In the genomic region with DNA sequence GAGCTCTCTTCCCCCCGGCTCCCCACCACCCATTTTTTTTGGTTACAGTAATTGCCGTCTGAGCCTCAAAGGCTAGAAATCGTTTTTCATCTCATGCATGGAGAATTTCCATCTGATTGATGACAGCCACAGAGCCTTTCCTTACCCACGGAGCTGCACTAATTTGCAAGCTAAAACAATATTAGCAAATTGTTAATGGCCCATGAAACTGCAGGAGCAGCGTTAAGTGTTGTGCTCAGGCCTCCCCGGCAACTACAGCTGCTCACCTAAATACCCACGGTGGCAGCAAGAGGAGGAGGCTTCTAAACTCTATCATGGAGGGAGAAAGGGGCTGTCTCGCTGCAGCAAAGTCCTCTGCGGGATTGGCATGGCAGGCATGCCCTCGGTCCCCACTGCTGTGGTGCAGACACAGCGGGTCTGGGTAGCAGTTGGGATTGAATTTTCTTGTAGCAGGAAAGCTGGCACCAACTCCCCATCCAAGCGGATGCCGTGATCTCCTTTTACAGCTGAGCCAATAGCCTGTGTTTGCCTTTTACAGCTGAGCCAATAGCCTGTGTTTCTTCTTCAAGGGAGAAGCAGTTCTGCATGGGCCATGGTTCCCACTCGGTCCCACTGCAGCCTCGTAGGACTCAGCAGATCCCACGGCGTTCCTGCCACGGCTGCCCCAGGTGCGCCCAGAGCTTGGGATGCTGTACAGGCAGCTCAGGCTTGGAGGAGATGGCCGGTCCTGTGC, we compare ENCODE assay signal across 14 cellular contexts.
"Had no signal": no experiment of that assay in that cellular context is flagged by ENCODE, and none has a peak within 500 bp of the region (broad histone marks: within the 10 kb centered on the region; RNA-seq: fewer than 3 reads in every experiment).

No MANE protein-coding gene starts in this region.

- DNase-seq: activated CD4-positive, alpha-beta memory T cell treated with anti-CD3 and anti-CD28 coated beads for 36 hours; activated gamma-delta T cell treated with Interleukin-2 at 50 U/mL for 16 hours; activated naive CD8-positive, alpha-beta T cell treated with anti-CD3 and anti-CD28 coated beads, Interleukin-2, amount 10 ng/mL, durations not matched to agents 7 days and 5 days; activated T-cell treated with anti-CD3 and anti-CD28 coated beads, Interleukin-2, amount 50 U/mL, for 4 hours; anterior cingulate cortex; stimulated activated CD4-positive, alpha-beta T cell treated with anti-CD3 and anti-CD28 coated beads, Interleukin-4, amount 100 ng/mL, for 1 hour; stimulated activated CD8-positive, alpha-beta memory T cell treated with anti-CD3 and anti-CD28 coated beads, Interleukin-4, amount 100 ng/mL, for 48 hours; stimulated activated naive CD8-positive, alpha-beta T cell treated with anti-CD3 and anti-CD28 coated beads, Interleukin-15, Interleukin-2, amounts not matched to agents 100 U/mL and 50 U/mL, for 24 hours; T1000; upper lobe of left lung had no signal

- H3K4me3 ChIP-seq: breast epithelium, suprapubic skin, upper lobe of left lung had no signal

- H3K27me3 ChIP-seq: upper lobe of left lung had no signal

- H3K4me1 ChIP-seq: breast epithelium, suprapubic skin, upper lobe of left lung had no signal

- H3K36me3 ChIP-seq: breast epithelium, suprapubic skin, upper lobe of left lung had no signal

- H3K9me3 ChIP-seq: suprapubic skin, upper lobe of left lung had no signal

- H3K27ac ChIP-seq: breast epithelium, suprapubic skin, upper lobe of left lung, VCaP had no signal

- ATAC-seq: activated T-cell treated with anti-CD3 and anti-CD28 coated beads, Interleukin-2, amount 50 U/mL, for 4 hours; natural killer cell treated with Interleukin-12 subunit alpha and Interleukin-12 subunit beta and Interleukin-15 and Interleukin-18, amount 100 ng/mL, for 72 hours; stimulated activated naive CD8-positive, alpha-beta T cell treated with anti-CD3 and anti-CD28 coated beads, Interleukin-15, Interleukin-2, amounts not matched to agents 100 U/mL and 50 U/mL, for 24 hours had no signal
